In genomic region chr11:18698341-18699268, GRCh38 we compare ENCODE assay signal across 8 cellular contexts.
DNase-seq lines count a peak whose midpoint lies in the region; ATAC-seq and TF ChIP-seq lines count a peak whose summit lies in the region.

A gene with protein sequence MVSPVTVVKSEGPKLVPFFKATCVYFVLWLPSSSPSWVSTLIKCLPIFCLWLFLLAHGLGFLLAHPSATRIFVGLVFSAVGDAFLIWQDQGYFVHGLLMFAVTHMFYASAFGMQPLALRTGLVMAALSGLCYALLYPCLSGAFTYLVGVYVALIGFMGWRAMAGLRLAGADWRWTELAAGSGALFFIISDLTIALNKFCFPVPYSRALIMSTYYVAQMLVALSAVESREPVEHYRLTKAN (plus strand): TSS chr11:18698779. CDS start chr11:18698887, 108 bp downstream.

- no peaks in the 10 kb centered on the region for H3K36me3 Mint-ChIP-seq in nephron progenitor cell (ENCODE audit: low read depth)

- ATAC-seq in DND-41 (ENCODE audit: insufficient read depth, low read depth) = peak; percentile 79
- ATAC-seq in stimulated activated naive CD8-positive, alpha-beta T cell treated with anti-CD3 and anti-CD28 coated beads, Interleukin-15, Interleukin-2, amounts not matched to agents 100 U/mL and 50 U/mL, for 24 hours = peak; percentile 90

- H3K27me3 Mint-ChIP-seq in nephron progenitor cell (ENCODE audit: low read depth, poor library complexity) = peaks cover 72% of the 10 kb centered on the region

- H3K36me3 ChIP-seq in DND-41 (ENCODE audit: insufficient read depth, low read length) = no peaks in the 10 kb centered on the region

- DNase-seq in DND-41 (peak; percentile 77), GOT3 (lab: John Stamatoyannopoulos, UW) (peak; percentile 14), LNCaP clone FGC (ENCODE audit: low read depth) (peak; percentile 33), SHP77 treated with DMSO at 0.1 percent for 48 hours (lab: John Stamatoyannopoulos, UW) (peak; percentile 13), activated gamma-delta T cell treated with Interleukin-2 at 50 U/mL for 16 hours (peak; percentile 87), fibroblast of the conjunctiva (ENCODE audit: low read depth) (peak; percentile 47), nephron progenitor cell (peak; percentile 97)
- DNase-seq in stimulated activated naive CD8-positive, alpha-beta T cell treated with anti-CD3 and anti-CD28 coated beads, Interleukin-15, Interleukin-2, amounts not matched to agents 100 U/mL and 50 U/mL, for 24 hours = peak; percentile 93

- H3K27ac Mint-ChIP-seq in nephron progenitor cell = no peak within 1 kb of the TSS

- H3K9me3 ChIP-seq in DND-41 (ENCODE audit: insufficient read depth, low read length, severe bottlenecking) = no peaks in the 10 kb centered on the region

- H3K4me3 Mint-ChIP-seq in nephron progenitor cell = peak within 1 kb of the TSS; percentile 84

- H3K4me1 ChIP-seq in DND-41 (ENCODE audit: insufficient read depth, low read length) = peaks cover 21% of the 10 kb centered on the region

- H3K4me3 ChIP-seq in DND-41 (ENCODE audit: low read depth in 1 of 2, low read length in 2 of 2) (peak within 1 kb of the TSS; percentile 24 to 58; a peak in 3 of 4 replicates), LNCaP clone FGC (ENCODE audit: low read depth, low read length) (peak within 1 kb of the TSS; percentile 58)

- H3K9ac ChIP-seq in DND-41 (ENCODE audit: low read depth, low read length) = peak within 1 kb of the TSS; percentile 57

- H3K79me2 ChIP-seq in DND-41 (ENCODE audit: insufficient read depth, low read length) = no peaks in the 10 kb centered on the region

- H3K4me2 ChIP-seq in DND-41 (ENCODE audit: insufficient read depth, low read length) = peak within 1 kb of the TSS; percentile 66

- peaks cover 5% of the 10 kb centered on the region for H3K27me3 ChIP-seq in DND-41 (ENCODE audit: insufficient read depth, low read length, poor library complexity)

- H3K9me3 Mint-ChIP-seq in nephron progenitor cell = no peaks in the 10 kb centered on the region

- H3K4me1 Mint-ChIP-seq in nephron progenitor cell = peaks cover 25% of the 10 kb centered on the region

- H3K27ac ChIP-seq in DND-41 (ENCODE audit: low read length) = no peak within 1 kb of the TSS

- peak within 1 kb of the TSS; percentile 61 for H2AFZ ChIP-seq in DND-41 (ENCODE audit: low read depth, low read length)

- H4K20me1 ChIP-seq in DND-41 (ENCODE audit: insufficient read depth, low read length) = no peaks in the 10 kb centered on the region; the same call in 1 of the 2 replicates

- TF ChIP-seq CTCF in DND-41 (IDR thresholded peaks at IDR 0.05; ENCODE audit: borderline replicate concordance, extremely low read depth, low read length, poor library complexity, severe bottlenecking) = no peak
- TF ChIP-seq CTCF in LNCaP clone FGC (IDR thresholded peaks at IDR 0.05; ENCODE audit: control insufficient read depth, extremely low read depth, insufficient read depth) = no peak
- TF ChIP-seq CTCF in nephron progenitor cell (IDR thresholded peaks at IDR 0.05) = no peak

Comparison
In these comparisons a context has a peak if more than half of its experiments do, and no peak if none do; other contexts are left out.
1. DNase-seq: peak in every context shown above with its lines; median percentile 97 in nephron progenitor cell; 93 in stimulated activated naive CD8-positive, alpha-beta T cell treated with anti-CD3 and anti-CD28 coated beads, Interleukin-15, Interleukin-2, amounts not matched to agents 100 U/mL and 50 U/mL, for 24 hours; 87 in activated gamma-delta T cell treated with Interleukin-2 at 50 U/mL for 16 hours; 77 in DND-41; 47 in fibroblast of the conjunctiva; 33 in LNCaP clone FGC; 14 in GOT3; 13 in SHP77 treated with DMSO at 0.1 percent for 48 hours.